17 cellular contexts compared by ENCODE assay signal in genomic region chr2:186308347-186308746, GRCh38.
DNase-seq lines count a peak whose midpoint lies in the region; ATAC-seq and TF ChIP-seq lines count a peak whose summit lies in the region.
"Had no signal": no experiment of that assay in that cellular context is flagged by ENCODE, and none has a peak within 500 bp of the region (broad histone marks: within the 10 kb centered on the region; RNA-seq: fewer than 3 reads in every experiment).

No MANE protein-coding gene starts in this region.

- H3K27ac Mint-ChIP-seq in endodermal cell = peak overlapping the region; percentile 76
- H3K27ac Mint-ChIP-seq: activated CD8-positive, alpha-beta T cell treated with anti-CD3 and anti-CD28 coated beads, Interleukin-2, amount 10 ng/mL, durations not matched to agents 7 days and 5 days; mesothelial cell of epicardium had no signal

- no peaks in the 10 kb centered on the region for H3K79me1 ChIP-seq in mesendoderm (ENCODE audit: low read length)

- no peak overlapping the region for H3K27ac ChIP-seq in endodermal cell (ENCODE audit: low read depth, low read length)
- no peak overlapping the region for H3K27ac ChIP-seq in mesendoderm (ENCODE audit: low read depth, low read length)
- H3K27ac ChIP-seq: BLaER1 treated with 17β-estradiol and CSF1 and Interleukin-3, amounts not matched to agents 10 nM and 100 nM; coronary artery; heart right ventricle had no signal

- H3K36me3 Mint-ChIP-seq in endodermal cell (ENCODE audit: low read depth) = peaks cover 5% of the 10 kb centered on the region

- H4K5ac ChIP-seq in mesendoderm (ENCODE audit: low read length) = no peak overlapping the region

- no peak overlapping the region for H3K9ac ChIP-seq in endodermal cell (ENCODE audit: extremely low read depth, low read length, poor library complexity, severe bottlenecking)
- H3K9ac ChIP-seq in mesendoderm (ENCODE audit: low read length) = no peak overlapping the region
- H3K9ac ChIP-seq: BLaER1 treated with 17β-estradiol and CSF1 and Interleukin-3, amounts not matched to agents 10 nM and 100 nM had no signal

- no peak overlapping the region for H2AK5ac ChIP-seq in mesendoderm (ENCODE audit: low read length)

- no peak overlapping the region for H2BK5ac ChIP-seq in mesendoderm (ENCODE audit: low read length)

- no peaks in the 10 kb centered on the region for H3K79me2 ChIP-seq in mesendoderm (ENCODE audit: control insufficient read depth, insufficient read depth, low read length)

- ATAC-seq in GM19463 (IDR thresholded peaks at IDR 0.05; ENCODE audit: unreplicated experiment) (peak; percentile 17), GM18873 (IDR thresholded peaks at IDR 0.05; ENCODE audit: low FRiP score, unreplicated experiment) (no peak), SK-N-SH treated with all-trans-retinoic acid at 6 μM for 48 hours (no peak), GM19455 (IDR thresholded peaks at IDR 0.05; ENCODE audit: unreplicated experiment) (no peak)
- ATAC-seq: activated CD8-positive, alpha-beta T cell treated with anti-CD3 and anti-CD28 coated beads, Interleukin-2, amount 10 ng/mL, durations not matched to agents 7 days and 5 days; heart right ventricle had no signal

- no peaks in the 10 kb centered on the region for H3K27me3 Mint-ChIP-seq in endodermal cell (ENCODE audit: insufficient read depth)

- H3K4me1 Mint-ChIP-seq in endodermal cell = peaks cover 33% of the 10 kb centered on the region

- WGBS in endodermal cell (ENCODE audit: insufficient coverage in 1 of 2, insufficient read length in 1 of 2), 2 experiments = 48 to 50% methylated on average over 1 of the region's 1 CpG
- WGBS in mesendoderm (ENCODE audit: extremely low coverage, insufficient coverage, low lambda C conversion rate) = no CpG with 5 or more reads among the region's 1 CpG

- H2BK120ac ChIP-seq in mesendoderm (ENCODE audit: low read depth, low read length) = no peak overlapping the region

- H3K4me3 ChIP-seq in endodermal cell (ENCODE audit: low read length) (no peak overlapping the region), mesendoderm (ENCODE audit: low read length) (no peak overlapping the region)
- H3K4me3 ChIP-seq: BLaER1 treated with 17β-estradiol and CSF1 and Interleukin-3, amounts not matched to agents 10 nM and 100 nM; coronary artery; heart right ventricle had no signal

- H3K23ac ChIP-seq in mesendoderm (ENCODE audit: low read length) = no peak overlapping the region

- no peak overlapping the region for H3K4me3 Mint-ChIP-seq in endodermal cell
- H3K4me3 Mint-ChIP-seq: activated CD8-positive, alpha-beta T cell treated with anti-CD3 and anti-CD28 coated beads, Interleukin-2, amount 10 ng/mL, durations not matched to agents 7 days and 5 days; mesothelial cell of epicardium had no signal

- H4K8ac ChIP-seq in mesendoderm (ENCODE audit: low read depth, low read length) = no peak overlapping the region

- TF ChIP-seq CTCF in endodermal cell (conservative IDR thresholded peaks at IDR 0.05) = no peak

- H3K27me3 ChIP-seq in endodermal cell (ENCODE audit: control insufficient read depth, insufficient read depth, low read length, poor library complexity, severe bottlenecking) (no peaks in the 10 kb centered on the region), mesendoderm (ENCODE audit: insufficient read depth, low read length, poor library complexity) (no peaks in the 10 kb centered on the region)
- H3K27me3 ChIP-seq: BLaER1 treated with 17β-estradiol and CSF1 and Interleukin-3, amounts not matched to agents 10 nM and 100 nM; heart right ventricle had no signal

- H3K4ac ChIP-seq in mesendoderm (ENCODE audit: low read depth, low read length) = no peak overlapping the region

- peaks cover 18% of the 10 kb centered on the region for H3K9me3 ChIP-seq in endodermal cell (ENCODE audit: control insufficient read depth, low read length)

- H3K36me3 ChIP-seq in endodermal cell (ENCODE audit: control insufficient read depth, insufficient read depth, low read length) (no peaks in the 10 kb centered on the region), mesendoderm (ENCODE audit: control insufficient read depth, insufficient read depth, low read length) (no peaks in the 10 kb centered on the region)

- H3K4me1 ChIP-seq in endodermal cell (ENCODE audit: control insufficient read depth, insufficient read depth, low read length) = no peaks in the 10 kb centered on the region
- H3K4me1 ChIP-seq in mesendoderm (ENCODE audit: control insufficient read depth, low read depth, low read length) = no peaks in the 10 kb centered on the region
- H3K4me1 ChIP-seq: BLaER1 treated with 17β-estradiol and CSF1 and Interleukin-3, amounts not matched to agents 10 nM and 100 nM; heart right ventricle had no signal

- no peak overlapping the region for H3K18ac ChIP-seq in mesendoderm (ENCODE audit: low read length)

- no peak overlapping the region for H3K56ac ChIP-seq in mesendoderm (ENCODE audit: low read length)

- peaks cover 23% of the 10 kb centered on the region for H3K9me3 Mint-ChIP-seq in endodermal cell

- DNase-seq in HuH-7.5 (ENCODE audit: low spot score) (peak; percentile 7), endodermal cell (no peak), mesendoderm (peak; percentile 64), inferior parietal cortex (ENCODE audit: extremely low spot score) (no peak)
- DNase-seq: activated CD8-positive, alpha-beta T cell treated with anti-CD3 and anti-CD28 coated beads, Interleukin-2, amount 10 ng/mL, durations not matched to agents 7 days and 5 days; activated naive CD4-positive, alpha-beta T cell treated with Interleukin-2 at 50 U/mL for 16 hours; heart right ventricle; NCI-H2171; stimulated activated CD4-positive, alpha-beta T cell treated with anti-CD3 and anti-CD28 coated beads, Interleukin-4, amount 100 ng/mL, for 1 hour; stimulated activated naive CD4-positive, alpha-beta T cell treated with Interleukin-2 at 50 U/mL for 16 hours had no signal

- no peak overlapping the region for H2BK15ac ChIP-seq in mesendoderm (replicated peaks; ENCODE audit: low read depth)

- no peak overlapping the region for H3K4me2 ChIP-seq in mesendoderm (ENCODE audit: low read length)
- H3K4me2 ChIP-seq: BLaER1 treated with 17β-estradiol and CSF1 and Interleukin-3, amounts not matched to agents 10 nM and 100 nM had no signal

TF ChIP-seq in SK-N-SH treated with all-trans-retinoic acid at 6 μM for 48 hours, 23 proteins besides CTCF, POLR2A, EP300 and RAD21:
- TF ChIP-seq CSRNP3 (CRISPR knock-in tag; IDR thresholded peaks at IDR 0.05) (no peak), ZC3H10 (CRISPR knock-in tag; IDR thresholded peaks at IDR 0.05) (no peak)

Comparison
In these comparisons a context has a peak if more than half of its experiments do, and no peak if none do; other contexts are left out.
1. DNase-seq: peak in HuH-7.5 (single experiment) and mesendoderm (single experiment); none in endodermal cell (single experiment) and inferior parietal cortex (single experiment).